ENCODE assay signal across 8 cellular contexts in genomic region chr1:164558461-164559341, GRCh38. TPM values are rescaled to one million over a fixed set of nuclear protein-coding genes. Genes with fewer than 3 reads are reported as not detected.
A peak's percentile ranks its signal among the peaks of the same experiment; 100 is the strongest.
DNase-seq lines count a peak whose midpoint lies in the region; ATAC-seq and TF ChIP-seq lines count a peak whose summit lies in the region.

PBX1 (plus strand) TSS chr1:164559184.

- peak; percentile 96 for ATAC-seq in RWPE2 (ENCODE audit: low read depth)

- TF ChIP-seq CTCF in RWPE2 (IDR thresholded peaks at IDR 0.05; ENCODE audit: poor library complexity, severe bottlenecking) (no peak), fibroblast of villous mesenchyme (IDR thresholded peaks at IDR 0.05; ENCODE audit: insufficient read depth, low read depth, low read length) (no peak), nephron (IDR thresholded peaks at IDR 0.05; ENCODE audit: unreplicated experiment in 3 of 3) (no peak)

- peaks cover 14% of the 10 kb centered on the region for H3K36me3 Mint-ChIP-seq in nephron (ENCODE audit: low read depth)

- H3K4me3 ChIP-seq in RWPE2 (ENCODE audit: severe bottlenecking) = peak within 1 kb of the TSS; percentile 50
- peak within 1 kb of the TSS; percentile 74 for H3K4me3 ChIP-seq in fibroblast of villous mesenchyme (ENCODE audit: low read depth, low read length)

- H3K27ac Mint-ChIP-seq in nephron = peak within 1 kb of the TSS; percentile 95 to 99 (median 98)

- H3K4me1 Mint-ChIP-seq in nephron = peaks cover 14% of the 10 kb centered on the region

- peak within 1 kb of the TSS; percentile 69 for H3K27ac ChIP-seq in RWPE2 (ENCODE audit: poor library complexity, severe bottlenecking)

- H3K36me3 ChIP-seq in RWPE2 (ENCODE audit: low read depth) = no peaks in the 10 kb centered on the region

- no peaks in the 10 kb centered on the region for H3K9me3 Mint-ChIP-seq in nephron

- peak; percentile 92 for DNase-seq in DMS53 treated with DMSO at 0.1 percent for 48 hours (lab: John Stamatoyannopoulos, UW; ENCODE audit: unreplicated experiment)
- peak; percentile 78 for DNase-seq in GOT3 (lab: John Stamatoyannopoulos, UW)
- DNase-seq in LoVo (ENCODE audit: low spot score) = peak; percentile 96
- DNase-seq in RWPE2 (ENCODE audit: low spot score) = peak; percentile 97
- peak; percentile 57 for DNase-seq in activated gamma-delta T cell treated with anti-CD3 and anti-CD28 coated beads, Interleukin-2, amount 50 U/mL, for 16 hours (ENCODE audit: low read depth)
- peak; percentile 98 for DNase-seq in fibroblast of villous mesenchyme (ENCODE audit: low read depth)
- peak; percentile 47 for DNase-seq in stimulated activated naive CD4-positive, alpha-beta T cell treated with Interleukin-2 at 50 U/mL for 16 hours (lab: John Stamatoyannopoulos, UW)

- H3K9me3 ChIP-seq in RWPE2 (ENCODE audit: severe bottlenecking) = no peaks in the 10 kb centered on the region

- H3K4me1 ChIP-seq in RWPE2 (ENCODE audit: insufficient read depth, poor library complexity, severe bottlenecking) = peaks cover 4% of the 10 kb centered on the region

- H3K4me3 Mint-ChIP-seq in nephron = peak within 1 kb of the TSS; percentile 96 to 98 (median 98)

- H3K27me3 Mint-ChIP-seq in nephron (ENCODE audit: low read depth) = no peaks in the 10 kb centered on the region

- no peaks in the 10 kb centered on the region for H3K27me3 ChIP-seq in RWPE2 (ENCODE audit: insufficient read depth, poor library complexity, severe bottlenecking)

RNA-seq across cellular contexts. Expression of gene PBX1, which starts in this region (rescaled TPM):
- 62.8 and 67.4 TPM in 2 replicates for total RNA-seq in fibroblast of villous mesenchyme

Comparison
In these comparisons a context has a peak if more than half of its experiments do, and no peak if none do; other contexts are left out.
1. Peak in every context shown above with its lines: DNase-seq, ATAC-seq, H3K4me3 ChIP-seq and H3K27ac ChIP-seq.
2. DNase-seq: peak in every context shown above with its lines; median percentile 98 in fibroblast of villous mesenchyme; 97 in RWPE2; 96 in LoVo; 92 in DMS53 treated with DMSO at 0.1 percent for 48 hours; 78 in GOT3; 57 in activated gamma-delta T cell treated with anti-CD3 and anti-CD28 coated beads, Interleukin-2, amount 50 U/mL, for 16 hours; 47 in stimulated activated naive CD4-positive, alpha-beta T cell treated with Interleukin-2 at 50 U/mL for 16 hours.